1 cellular context compared by ENCODE assay signal in the genomic region with DNA sequence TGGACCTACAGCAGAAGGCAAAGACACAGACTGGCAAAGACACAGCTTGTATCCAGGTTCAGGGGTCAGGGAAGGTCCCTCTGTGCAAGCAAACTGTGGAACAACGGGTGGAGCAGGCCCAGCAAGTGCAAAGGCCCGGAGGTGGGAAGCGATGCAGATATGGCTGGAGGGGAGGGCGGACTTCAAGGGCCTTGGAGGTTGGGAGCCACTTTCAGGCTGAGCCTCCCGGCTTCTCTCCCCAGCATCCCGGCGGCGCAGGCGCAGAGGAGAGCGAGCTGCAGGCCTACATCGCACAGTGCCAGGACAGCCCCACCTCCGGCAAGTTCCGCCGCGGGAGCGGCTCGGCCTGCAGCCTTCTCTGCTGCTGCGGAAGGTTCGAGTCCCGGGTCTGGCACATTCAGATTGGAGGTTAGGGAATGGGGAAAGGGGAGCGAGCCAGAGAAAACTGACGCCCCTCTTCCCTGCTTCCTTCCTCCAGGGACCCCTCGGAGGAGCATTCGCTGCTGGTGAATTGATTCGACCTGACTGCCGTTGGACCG.
TF ChIP-seq lines count a peak whose summit lies in the region.

No MANE protein-coding gene starts in this region.

TF ChIP-seq in endothelial cell of umbilical vein, 7 proteins besides CTCF, POLR2A, EP300 and RAD21:
- no peak for TF ChIP-seq MYC (IDR thresholded peaks at IDR 0.05; ENCODE audit: low read depth, low read length)
- TF ChIP-seq EZH2 (IDR thresholded peaks at IDR 0.05; ENCODE audit: borderline replicate concordance, low read depth, low read length, severe bottlenecking), result no peak
